Comparison of ENCODE assay signal across 16 cellular contexts in the genomic region with DNA sequence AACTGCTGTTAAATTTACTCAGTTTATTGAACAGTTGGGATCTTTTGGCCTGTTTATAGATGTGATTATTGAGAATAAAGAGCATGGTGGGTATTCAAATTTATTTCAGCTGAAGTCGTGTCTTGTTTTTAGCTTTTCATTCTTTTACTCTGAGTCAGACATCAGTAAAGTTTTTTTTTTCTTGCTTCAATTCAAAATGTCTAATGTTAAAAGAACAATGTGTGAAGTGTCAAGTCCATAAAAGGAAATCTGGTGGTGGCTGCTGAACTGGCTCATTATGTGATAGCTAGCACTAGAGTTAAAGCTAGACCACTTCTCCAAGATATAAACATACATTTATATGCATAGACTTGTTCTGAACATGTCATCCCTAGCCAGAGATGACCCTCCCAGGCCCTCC.
DNase-seq lines count a peak whose midpoint lies in the region; ATAC-seq and TF ChIP-seq lines count a peak whose summit lies in the region.
"Had no signal": no experiment of that assay in that cellular context is flagged by ENCODE, and none has a peak within 500 bp of the region (broad histone marks: within the 10 kb centered on the region; RNA-seq: fewer than 3 reads in every experiment).

No MANE protein-coding gene starts in this region.

- no peak for ATAC-seq in GM18502 (IDR thresholded peaks at IDR 0.05; ENCODE audit: poor library complexity, unreplicated experiment)
- ATAC-seq: K562 had no signal

- no peaks in the 10 kb centered on the region for H3K36me3 Mint-ChIP-seq in CD8-positive, alpha-beta memory T cell
- H3K36me3 Mint-ChIP-seq: CD4-positive, CD25-positive, alpha-beta regulatory T cell had no signal

- CTCF ChIA-PET in CD8-positive, alpha-beta memory T cell (lab: Charles Lee) = interaction anchor here (1.3 kb wide), 1 partner anchor 35 kb away, joined by 4 read pairs; no protein-coding TSS in a partner anchor

- no peaks in the 10 kb centered on the region for H3K36me3 ChIP-seq in CD8-positive, alpha-beta memory T cell (ENCODE audit: insufficient read depth, low read length)
- H3K36me3 ChIP-seq: brain microvascular endothelial cell had no signal

- H3K4me3 Mint-ChIP-seq in CD8-positive, alpha-beta memory T cell = no peak overlapping the region
- H3K4me3 Mint-ChIP-seq: activated naive CD4-positive, alpha-beta T cell treated with anti-CD3 and anti-CD28 coated beads for 36 hours; CD4-positive, CD25-positive, alpha-beta regulatory T cell; T-helper 2 cell treated with Interferon-gamma antibody and Interleukin-4, amounts not matched to agents 5 μg/mL and 100 μg/mL, for 36 hours had no signal

- H3K27ac Mint-ChIP-seq in CD8-positive, alpha-beta memory T cell = peak overlapping the region in 1 of 8 donors; percentile 5
- H3K27ac Mint-ChIP-seq: activated naive CD4-positive, alpha-beta T cell treated with anti-CD3 and anti-CD28 coated beads for 36 hours; CD4-positive, CD25-positive, alpha-beta regulatory T cell; T-helper 2 cell treated with Interferon-gamma antibody and Interleukin-4, amounts not matched to agents 5 μg/mL and 100 μg/mL, for 36 hours had no signal

- no peak overlapping the region for H3K4me3 ChIP-seq in cardiac fibroblast (replicated peaks in 1 of 2; ENCODE audit: low read depth in 2 of 2, low read length in 2 of 2)
- no peak overlapping the region for H3K4me3 ChIP-seq in CD8-positive, alpha-beta memory T cell (ENCODE audit: low read length)
- H3K4me3 ChIP-seq: K562 had no signal

- no peaks in the 10 kb centered on the region for H3K4me1 ChIP-seq in CD8-positive, alpha-beta memory T cell (ENCODE audit: insufficient read depth, low read length)

- no peaks in the 10 kb centered on the region for H3K27me3 ChIP-seq in CD8-positive, alpha-beta memory T cell (ENCODE audit: insufficient read depth, low read length, poor library complexity, severe bottlenecking)
- H3K27me3 ChIP-seq: brain microvascular endothelial cell had no signal

- no peak for TF ChIP-seq CTCF in cardiac fibroblast (IDR thresholded peaks at IDR 0.05; ENCODE audit: low read depth, low read length)

- peaks cover 7 to 15% of the 10 kb centered on the region in 2 donors for H3K27me3 Mint-ChIP-seq in CD8-positive, alpha-beta memory T cell

- H3K9me3 ChIP-seq in CD8-positive, alpha-beta memory T cell (ENCODE audit: low read length) = no peaks in the 10 kb centered on the region

- POLR2A ChIA-PET in CD8-positive, alpha-beta memory T cell (lab: Charles Lee) = no interaction called here

- H3K4me1 Mint-ChIP-seq in CD8-positive, alpha-beta memory T cell = peaks cover 0 to 4% (median 0%) of the 10 kb centered on the region in 3 donors
- H3K4me1 Mint-ChIP-seq: CD4-positive, CD25-positive, alpha-beta regulatory T cell had no signal

- DNase-seq in COLO829 (ENCODE audit: low spot score) (peak; percentile 21), cardiac fibroblast (ENCODE audit: low read depth in 2 of 2) (peak; percentile 21 to 23), iris pigment epithelial cell (ENCODE audit: low read depth) (peak; percentile 16), renal cortical epithelial cell (ENCODE audit: low read depth) (peak; percentile 91), middle frontal gyrus (ENCODE audit: extremely low spot score, low spot score) (no peak), SHP77 treated with DMSO at 0.1 percent for 48 hours (lab: John Stamatoyannopoulos, UW) (no peak)
- DNase-seq in CD8-positive, alpha-beta memory T cell = no peak
- DNase-seq: activated CD8-positive, alpha-beta memory T cell treated with anti-CD3 and anti-CD28 coated beads, Interleukin-2, amount 50 U/mL, for 4 hours; activated naive CD4-positive, alpha-beta T cell treated with anti-CD3 and anti-CD28 coated beads for 36 hours; brain microvascular endothelial cell; CD4-positive, CD25-positive, alpha-beta regulatory T cell; stimulated activated naive CD4-positive, alpha-beta T cell had no signal

- no peak overlapping the region for H3K27ac ChIP-seq in CD8-positive, alpha-beta memory T cell (ENCODE audit: low read depth, low read length)
- H3K27ac ChIP-seq: brain microvascular endothelial cell, HL-60 had no signal

- H3K9me3 Mint-ChIP-seq in CD8-positive, alpha-beta memory T cell = peaks cover 0 to 1% (median 0%) of the 10 kb centered on the region in 5 donors
- H3K9me3 Mint-ChIP-seq: activated naive CD4-positive, alpha-beta T cell treated with anti-CD3 and anti-CD28 coated beads for 36 hours; T-helper 2 cell treated with Interferon-gamma antibody and Interleukin-4, amounts not matched to agents 5 μg/mL and 100 μg/mL, for 36 hours had no signal

Comparison
In these comparisons a context has a peak if more than half of its experiments do, and no peak if none do; other contexts are left out.
1. DNase-seq: peak in COLO829 (single experiment), cardiac fibroblast (2 of 2), iris pigment epithelial cell (single experiment) and renal cortical epithelial cell (single experiment); none in middle frontal gyrus (single experiment), SHP77 treated with DMSO at 0.1 percent for 48 hours (single experiment) and CD8-positive, alpha-beta memory T cell (0 of 5).